In genomic region chr4:66229885-66230284, GRCh38 we compare ENCODE assay signal across 8 cellular contexts.
"Had no signal": no experiment of that assay in that cellular context is flagged by ENCODE, and none has a peak within 500 bp of the region (broad histone marks: within the 10 kb centered on the region; RNA-seq: fewer than 3 reads in every experiment).

No MANE protein-coding gene starts in this region.

- H3K9ac ChIP-seq: KMS-11 had no signal

- H3K4me3 Mint-ChIP-seq: H9, IgD-negative memory B cell had no signal

- H3K27ac ChIP-seq: HL-60, KMS-11 had no signal

- H3K36me3 Mint-ChIP-seq: IgD-negative memory B cell had no signal

- H3K27ac Mint-ChIP-seq: H9, IgD-negative memory B cell had no signal

- H3K27me3 Mint-ChIP-seq: IgD-negative memory B cell had no signal

- H3K4me1 Mint-ChIP-seq: H9, IgD-negative memory B cell had no signal

- DNase-seq: GOT3, H9, HCEC 1CT, KBM-7 had no signal

- H3K4me2 ChIP-seq: KMS-11 had no signal

- FAIRE-seq: H54 had no signal

- H3K9me3 Mint-ChIP-seq: H9 had no signal
